23 cellular contexts compared by ENCODE assay signal in the genomic region with DNA sequence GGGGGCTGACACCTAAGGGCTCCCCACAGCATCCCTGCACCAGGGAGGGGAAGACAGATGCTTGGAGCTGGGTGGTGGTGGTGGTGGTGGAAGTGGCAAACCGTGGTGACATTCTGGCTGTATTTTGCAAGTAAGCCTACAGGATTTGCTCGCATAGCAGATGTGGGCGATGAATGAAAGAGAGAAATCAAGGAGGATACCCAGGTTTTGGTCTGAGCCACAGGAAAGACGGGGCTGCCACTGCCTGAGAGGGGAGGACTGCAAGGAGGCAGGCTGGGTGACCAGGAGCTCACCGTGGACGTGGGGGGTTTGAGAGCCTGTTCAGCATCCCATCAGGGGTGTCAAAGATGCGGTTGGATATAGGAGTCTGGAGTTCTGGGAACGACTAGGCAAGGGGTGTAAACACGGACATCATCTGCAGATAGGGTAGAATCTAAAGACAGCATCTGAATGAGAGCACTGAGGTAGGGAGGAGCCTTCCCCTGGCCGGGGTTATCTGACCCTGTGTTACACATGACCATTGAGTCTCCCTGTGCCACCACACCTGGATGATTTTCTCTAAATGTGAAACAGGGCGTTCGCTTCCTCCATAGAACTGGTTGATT.
"Had no signal": no experiment of that assay in that cellular context is flagged by ENCODE, and none has a peak within 500 bp of the region (broad histone marks: within the 10 kb centered on the region; RNA-seq: fewer than 3 reads in every experiment).

No MANE protein-coding gene starts in this region.

- DNase-seq: activated CD4-positive, alpha-beta T cell treated with anti-CD3 and anti-CD28 coated beads for 4 hours; activated CD4-positive, alpha-beta T cell treated with anti-CD3 and anti-CD28 coated beads, Interleukin-2, amount 50 U/mL, for 4 hours; activated gamma-delta T cell treated with Interleukin-2 at 50 U/mL for 16 hours; activated naive CD8-positive, alpha-beta T cell treated with anti-CD3 and anti-CD28 coated beads, Interleukin-2, amount 50 U/mL, for 24 hours; activated T-cell treated with anti-CD3 and anti-CD28 coated beads, Interleukin-2, amount 50 U/mL, for 1 hour; central memory CD4-positive, alpha-beta T cell; gastrocnemius medialis; mammary epithelial cell; naive B cell; nephron progenitor cell; ovary; stimulated activated CD4-positive, alpha-beta T cell treated with anti-CD3 and anti-CD28 coated beads, Interleukin-15, amount 100 ng/mL, for 24 hours; stimulated activated CD4-positive, alpha-beta T cell treated with anti-CD3 and anti-CD28 coated beads, Interleukin-2, amount 100 ng/mL, for 24 hours; stimulated activated naive B cell treated with anti-CD40 and anti-IgM and Interleukin-4, amounts not matched to agents 10 μg/mL and 1 μg/mL and 100 μg/mL, for 72 hours; T-helper 9 cell; upper lobe of left lung had no signal

- H3K27me3 ChIP-seq: breast epithelium, gastrocnemius medialis, hepatocyte, neutrophil, ovary, upper lobe of left lung had no signal

- ATAC-seq: activated naive CD8-positive, alpha-beta T cell treated with anti-CD3 and anti-CD28 coated beads, Interleukin-2, amount 50 U/mL, for 24 hours; gastrocnemius medialis; stimulated activated naive B cell treated with anti-CD40 and anti-IgM and Interleukin-4, amounts not matched to agents 10 μg/mL and 1 μg/mL and 100 μg/mL, for 72 hours had no signal

- H3K4me3 ChIP-seq: breast epithelium, gastrocnemius medialis, hepatocyte, ovary, prostate gland, smooth muscle cell, upper lobe of left lung had no signal

- H3K9me3 ChIP-seq: breast epithelium, gastrocnemius medialis, neutrophil, ovary, prostate gland, upper lobe of left lung had no signal

- H3K36me3 ChIP-seq: breast epithelium, gastrocnemius medialis, neutrophil, ovary, prostate gland had no signal

- H3K27ac ChIP-seq: breast epithelium, epithelial cell of prostate, gastrocnemius medialis, hepatocyte, neutrophil, ovary, prostate gland, upper lobe of left lung, VCaP had no signal

- H3K4me1 ChIP-seq: breast epithelium, prostate gland had no signal
